Comparison of ENCODE assay signal across 12 cellular contexts in the genomic region with DNA sequence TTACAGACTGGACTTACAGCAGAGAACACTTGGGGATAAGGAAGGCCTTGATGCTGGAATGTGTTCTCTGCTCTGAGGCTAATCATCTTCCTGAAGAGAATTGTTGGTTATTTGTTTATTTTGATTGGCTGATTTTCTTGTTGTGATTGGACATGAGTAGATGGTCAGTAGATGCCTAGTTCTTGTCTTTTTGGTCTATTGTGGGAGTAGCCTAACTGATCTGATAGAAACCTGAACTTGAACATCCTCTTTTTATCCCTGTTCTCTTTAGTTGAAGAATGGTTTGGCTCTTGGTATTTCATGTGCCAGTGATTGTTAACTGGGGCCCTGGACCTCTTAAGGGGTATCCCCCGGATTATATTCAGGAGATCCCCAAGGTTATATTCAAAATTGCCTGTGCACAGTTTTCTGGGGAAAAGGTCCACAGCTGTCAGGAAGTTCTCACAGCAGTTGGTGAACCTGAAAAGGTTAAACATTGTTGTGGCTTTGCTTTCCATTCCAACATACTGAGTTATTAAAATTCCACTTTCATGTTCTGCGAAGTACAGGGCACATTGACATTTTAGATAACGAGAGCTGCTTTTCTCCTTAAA. TPM values are rescaled to one million over a fixed set of nuclear protein-coding genes. Genes with fewer than 3 reads are reported as not detected.
A peak's percentile ranks its signal among the peaks of the same experiment; 100 is the strongest.
DNase-seq lines count a peak whose midpoint lies in the region; ATAC-seq and TF ChIP-seq lines count a peak whose summit lies in the region.
"Had no signal": no experiment of that assay in that cellular context is flagged by ENCODE, and none has a peak within 500 bp of the region (broad histone marks: within the 10 kb centered on the region; RNA-seq: fewer than 3 reads in every experiment).

No MANE protein-coding gene starts in this region.

- H3K9me2 ChIP-seq in MM.1S (replicated peaks; ENCODE audit: insufficient read depth, low read length): no peaks in the 10 kb centered on the region

- H3K27me3 ChIP-seq in MM.1S (replicated peaks; ENCODE audit: insufficient read depth, low read length): no peaks in the 10 kb centered on the region
- H3K27me3 ChIP-seq in skeletal muscle satellite cell (ENCODE audit: control insufficient read depth, insufficient read depth, low read length): no peaks in the 10 kb centered on the region
- H3K27me3 ChIP-seq: esophagus squamous epithelium had no signal

- TF ChIP-seq CTCF in MM.1S (IDR thresholded peaks at IDR 0.05; ENCODE audit: low read length): no peak

- peaks cover 48% of the 10 kb centered on the region for H3K79me2 ChIP-seq in MM.1S (ENCODE audit: low read length)

- no peak overlapping the region for H3K27ac ChIP-seq in MM.1S (ENCODE audit: low read length)
- H3K27ac ChIP-seq: esophagus squamous epithelium had no signal

- H2AFZ ChIP-seq in MM.1S (ENCODE audit: low read length): no peak overlapping the region

- DNase-seq in MM.1S (no peak), dermis microvascular lymphatic vessel endothelial cell (ENCODE audit: low read depth in 2 of 2) (peak; percentile 31 to 65), NCI-H2171 treated with DMSO at 0.1 percent for 48 hours (lab: John Stamatoyannopoulos, UW) (no peak), ecto neural progenitor cell (ENCODE audit: low spot score) (no peak), NCI-H146 treated with DMSO at 0.1 percent for 48 hours (lab: John Stamatoyannopoulos, UW; ENCODE audit: unreplicated experiment) (no peak), globus pallidus (ENCODE audit: low spot score) (no peak)
- DNase-seq: activated gamma-delta T cell treated with Interleukin-2 at 50 U/mL for 16 hours, esophagus squamous epithelium, NCI-H510A treated with DMSO at 0.1 percent for 48 hours, T-helper 9 cell had no signal

- ATAC-seq in GM18907 (IDR thresholded peaks at IDR 0.05; ENCODE audit: unreplicated experiment): peak; percentile 35

- H3K36me3 ChIP-seq in MM.1S (replicated peaks; ENCODE audit: insufficient read depth, low read length) (no peaks in the 10 kb centered on the region), skeletal muscle satellite cell (ENCODE audit: insufficient read depth, low read length) (peaks cover 3% of the 10 kb centered on the region)

- peak overlapping the region; percentile 33; the same call in 1 of the 2 replicates for H3K4me2 ChIP-seq in MM.1S (ENCODE audit: low read depth, low read length)
- H3K4me2 ChIP-seq in skeletal muscle satellite cell (ENCODE audit: low read length): peak overlapping the region; percentile 52

- no peaks in the 10 kb centered on the region for H4K20me1 ChIP-seq in MM.1S (ENCODE audit: insufficient read depth, low read length)

- H3K4me1 ChIP-seq in MM.1S (ENCODE audit: low read length): peaks cover 17% of the 10 kb centered on the region
- peaks cover 18% of the 10 kb centered on the region for H3K4me1 ChIP-seq in skeletal muscle satellite cell (ENCODE audit: control insufficient read depth, insufficient read depth, low read length)

- H3K4me3 ChIP-seq in MM.1S (ENCODE audit: low read length): no peak overlapping the region
- H3K4me3 ChIP-seq in skeletal muscle satellite cell (ENCODE audit: low read length): peak overlapping the region; percentile 12
- H3K4me3 ChIP-seq: esophagus squamous epithelium had no signal

- H3K9ac ChIP-seq in MM.1S (ENCODE audit: low read length): no peak overlapping the region
- H3K9ac ChIP-seq in skeletal muscle satellite cell (ENCODE audit: low read depth, low read length): no peak overlapping the region

- H3K9me3 ChIP-seq in MM.1S (replicated peaks; ENCODE audit: insufficient read depth, low read length): no peaks in the 10 kb centered on the region
- H3K9me3 ChIP-seq in skeletal muscle satellite cell (replicated peaks; ENCODE audit: low read length): no peaks in the 10 kb centered on the region
- H3K9me3 ChIP-seq: esophagus squamous epithelium had no signal

- 0 out of 2 replicates have a peak, but pooled peaks cover 4% of the 10 kb centered on the region for H3F3A ChIP-seq in MM.1S (ENCODE audit: insufficient read depth, low read length)

RNA-seq across cellular contexts. Expression of a gene that starts 13.6 kb away (rescaled TPM):
- total RNA-seq in dermis microvascular lymphatic vessel endothelial cell: 33.6 and 41.5 TPM in 2 replicates
- total RNA-seq in skeletal muscle satellite cell (2012; rRNA removed): 55.5 and 68.2 TPM in 2 replicates

Comparison
In these comparisons a context has a peak if more than half of its experiments do, and no peak if none do; other contexts are left out.
1. DNase-seq: peak in dermis microvascular lymphatic vessel endothelial cell (2 of 2); none in MM.1S (single experiment), NCI-H2171 treated with DMSO at 0.1 percent for 48 hours (single experiment), ecto neural progenitor cell (single experiment), NCI-H146 treated with DMSO at 0.1 percent for 48 hours (single experiment) and globus pallidus (single experiment).